ENCODE assay signal across 8 cellular contexts in the genomic region with DNA sequence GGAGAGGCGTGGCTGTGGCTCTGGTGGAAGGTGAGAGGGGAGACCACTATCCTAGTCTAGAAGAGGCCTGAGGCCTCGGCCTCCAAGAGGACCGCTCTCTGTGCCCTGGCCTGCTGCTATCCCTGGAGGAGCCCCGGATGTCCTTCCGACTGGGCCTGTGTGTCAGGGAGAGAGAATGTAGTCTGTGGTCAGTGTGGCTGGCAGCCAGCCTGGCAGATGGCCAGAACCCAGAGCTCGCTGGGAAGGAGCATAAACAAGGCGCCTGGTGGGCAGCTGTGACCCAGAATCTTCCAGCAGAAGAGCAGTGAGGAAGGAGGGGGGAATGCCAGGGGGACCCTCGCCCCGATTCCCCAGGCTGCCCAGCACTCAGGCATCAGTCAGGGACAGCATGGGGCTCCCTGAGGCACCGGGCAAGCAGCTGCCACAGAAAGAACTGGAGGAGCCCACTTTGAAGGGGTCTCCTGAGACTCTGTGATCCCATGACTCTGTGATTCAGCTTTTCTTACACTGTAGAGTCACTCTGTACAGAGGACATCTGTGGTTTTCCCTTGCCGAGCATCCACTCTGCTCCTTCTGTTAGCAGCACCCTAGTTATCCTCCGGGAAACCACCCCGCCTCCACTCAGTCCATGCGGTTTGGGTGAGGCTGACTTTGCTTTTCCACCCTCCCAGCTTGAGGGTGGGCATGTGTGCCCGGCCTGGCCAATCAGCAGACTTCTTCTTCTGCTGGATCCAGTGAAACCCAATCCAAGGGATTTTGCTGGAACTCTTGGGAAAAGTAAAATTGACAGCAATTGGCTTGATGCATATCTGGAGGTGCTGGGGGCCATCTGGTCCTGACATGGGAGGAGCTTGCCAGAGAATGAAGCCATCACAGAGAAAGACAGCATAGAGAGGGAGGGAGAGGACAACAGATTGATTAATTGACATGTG. TPM values are rescaled to one million over a fixed set of nuclear protein-coding genes. Genes with fewer than 3 reads are reported as not detected.
DNase-seq lines count a peak whose midpoint lies in the region; ATAC-seq and TF ChIP-seq lines count a peak whose summit lies in the region.

No MANE protein-coding gene starts in this region.

- no peak for ATAC-seq in activated CD4-positive, alpha-beta T cell treated with anti-CD3 and anti-CD28 coated beads for 36 hours
- ATAC-seq in naive thymus-derived CD8-positive, alpha-beta T cell, result no peak

- POLR2A ChIA-PET in activated CD4-positive, alpha-beta T cell treated with anti-CD3 and anti-CD28 coated beads for 36 hours (lab: Charles Lee), result no interaction called here
- POLR2A ChIA-PET in naive thymus-derived CD8-positive, alpha-beta T cell (lab: Charles Lee), result no interaction called here

- TF ChIP-seq CTCF in hepatocyte (IDR thresholded peaks at IDR 0.05; ENCODE audit: poor library complexity), result no peak

- peaks cover 11% of the 10 kb centered on the region for H3K4me1 ChIP-seq in hepatocyte (ENCODE audit: insufficient read depth)

- H3K4me3 Mint-ChIP-seq in activated CD4-positive, alpha-beta T cell treated with anti-CD3 and anti-CD28 coated beads for 36 hours, result no peak overlapping the region
- no peak overlapping the region for H3K4me3 Mint-ChIP-seq in naive thymus-derived CD8-positive, alpha-beta T cell

- no peak overlapping the region for H3K27ac Mint-ChIP-seq in activated CD4-positive, alpha-beta T cell treated with anti-CD3 and anti-CD28 coated beads for 36 hours
- H3K27ac Mint-ChIP-seq in naive thymus-derived CD8-positive, alpha-beta T cell, result peak overlapping the region in 1 of 10 donors; percentile 74

- H2AFZ ChIP-seq in hepatocyte, result peak overlapping the region; percentile 46

- no peak overlapping the region for H3K4me3 ChIP-seq in hepatocyte

- no peaks in the 10 kb centered on the region for H3K79me2 ChIP-seq in hepatocyte

- H3K27ac ChIP-seq in hepatocyte, result peak overlapping the region; percentile 91

- DNase-seq in EH (ENCODE audit: low read depth), result peak; percentile 100
- peak; percentile 83 for DNase-seq in NCI-H2171 (lab: John Stamatoyannopoulos, UW)
- peak; percentile 99 for DNase-seq in astrocyte of the hippocampus (ENCODE audit: low read depth, low spot score)
- peak; percentile 81 for DNase-seq in hepatocyte (ENCODE audit: low spot score)
- DNase-seq in putamen (ENCODE audit: low spot score), result peak; percentile 97
- no peak for DNase-seq in activated CD4-positive, alpha-beta T cell treated with anti-CD3 and anti-CD28 coated beads for 36 hours
- DNase-seq in naive thymus-derived CD8-positive, alpha-beta T cell, result no peak
- DNase-seq in germinal center (ENCODE audit: low spot score), result no peak

- H3K9me3 ChIP-seq in hepatocyte (ENCODE audit: low read depth), result no peaks in the 10 kb centered on the region

- H3K9me2 ChIP-seq in hepatocyte (replicated peaks; ENCODE audit: insufficient read depth), result no peaks in the 10 kb centered on the region

- intact Hi-C loops in activated CD4-positive, alpha-beta T cell treated with anti-CD3 and anti-CD28 coated beads for 36 hours (cut with DNase I, micrococcal nuclease), result no loop called here

- peak overlapping the region; percentile 57 for H3K4me2 ChIP-seq in hepatocyte

- H3K27me3 ChIP-seq in hepatocyte, result no peaks in the 10 kb centered on the region

- CTCF ChIA-PET in activated CD4-positive, alpha-beta T cell treated with anti-CD3 and anti-CD28 coated beads for 36 hours (lab: Charles Lee), result interaction anchor here (1.1 kb wide), 2 partner anchors 11 to 93 kb away, joined by 3 to 5 read pairs; no protein-coding TSS in a partner anchor

- 41% methylated on average over 15 of the region's 15 CpGs for WGBS in hepatocyte (ENCODE audit: low lambda C conversion rate, missing lambda C conversion rate)

- peaks cover 3% of the 10 kb centered on the region for H3K27me3 Mint-ChIP-seq in activated CD4-positive, alpha-beta T cell treated with anti-CD3 and anti-CD28 coated beads for 36 hours
- peaks cover 3 to 37% (median 24%) of the 10 kb centered on the region in 5 donors for H3K27me3 Mint-ChIP-seq in naive thymus-derived CD8-positive, alpha-beta T cell

- H4K20me1 ChIP-seq in hepatocyte (ENCODE audit: insufficient read depth, poor library complexity, severe bottlenecking), result no peaks in the 10 kb centered on the region

- no peaks in the 10 kb centered on the region for H3K9me3 Mint-ChIP-seq in activated CD4-positive, alpha-beta T cell treated with anti-CD3 and anti-CD28 coated beads for 36 hours (ENCODE audit: low read depth)
- no peaks in the 10 kb centered on the region for H3K9me3 Mint-ChIP-seq in naive thymus-derived CD8-positive, alpha-beta T cell

- no peaks in the 10 kb centered on the region for H3K36me3 ChIP-seq in hepatocyte (replicated peaks; ENCODE audit: insufficient read depth, low read depth)

- no peaks in the 10 kb centered on the region for H3K4me1 Mint-ChIP-seq in activated CD4-positive, alpha-beta T cell treated with anti-CD3 and anti-CD28 coated beads for 36 hours
- peaks cover 0 to 10% (median 3%) of the 10 kb centered on the region in 4 donors for H3K4me1 Mint-ChIP-seq in naive thymus-derived CD8-positive, alpha-beta T cell

- no peaks in the 10 kb centered on the region for H3K36me3 Mint-ChIP-seq in activated CD4-positive, alpha-beta T cell treated with anti-CD3 and anti-CD28 coated beads for 36 hours (ENCODE audit: low read depth)
- H3K36me3 Mint-ChIP-seq in naive thymus-derived CD8-positive, alpha-beta T cell, result no peaks in the 10 kb centered on the region

RNA-seq across cellular contexts. Expression of gene PWWP2A, which starts 46.2 kb away (rescaled TPM):
- 26.5 and 33.6 TPM in 2 replicates for total RNA-seq in hepatocyte
- 17.3 and 18.4 TPM in 2 replicates for polyA plus RNA-seq in hepatocyte
- total RNA-seq in activated CD4-positive, alpha-beta T cell treated with anti-CD3 and anti-CD28 coated beads for 36 hours, result 10 to 100 TPM; 14.7 to 24.3 TPM
- total RNA-seq in naive thymus-derived CD8-positive, alpha-beta T cell, result 10 to 100 TPM; 41.7 to 43.6 TPM
- 10 to 100 TPM; 21.0 to 30.5 (median 29.8) TPM for polyA plus RNA-seq in naive thymus-derived CD8-positive, alpha-beta T cell

Comparison
In these comparisons a context has a peak if more than half of its experiments do, and no peak if none do; other contexts are left out.
1. DNase-seq: peak in EH (single experiment), NCI-H2171 (single experiment), astrocyte of the hippocampus (single experiment), hepatocyte (single experiment) and putamen (single experiment); none in activated CD4-positive, alpha-beta T cell treated with anti-CD3 and anti-CD28 coated beads for 36 hours (single experiment), naive thymus-derived CD8-positive, alpha-beta T cell (0 of 10) and germinal center (single experiment).